In genomic region chr9:32069169-32069813, GRCh38 we compare ENCODE assay signal across 11 cellular contexts.
A peak's percentile ranks its signal among the peaks of the same experiment; 100 is the strongest.
DNase-seq lines count a peak whose midpoint lies in the region; ATAC-seq and TF ChIP-seq lines count a peak whose summit lies in the region.
"Had no signal": no experiment of that assay in that cellular context is flagged by ENCODE, and none has a peak within 500 bp of the region (broad histone marks: within the 10 kb centered on the region; RNA-seq: fewer than 3 reads in every experiment).

No MANE protein-coding gene starts in this region.

- H3K4me3 ChIP-seq in retinal pigment epithelial cell (ENCODE audit: low read length) = no peak overlapping the region

- TF ChIP-seq CTCF in VCaP (conservative IDR thresholded peaks at IDR 0.05) (peak; percentile 76), retinal pigment epithelial cell (conservative IDR thresholded peaks at IDR 0.05; ENCODE audit: low read depth, low read length) (peak; percentile 23)

- ATAC-seq in GM18502 (IDR thresholded peaks at IDR 0.05; ENCODE audit: poor library complexity, unreplicated experiment) (no peak), HG03135 (IDR thresholded peaks at IDR 0.05; ENCODE audit: unreplicated experiment) (no peak)

- peak; percentile 3 for DNase-seq in NCI-H82 (lab: John Stamatoyannopoulos, UW)
- no peak for DNase-seq in NCI-H82 treated with DMSO at 0.1 percent for 48 hours (lab: John Stamatoyannopoulos, UW; ENCODE audit: unreplicated experiment)
- DNase-seq in HT1080 (ENCODE audit: low read depth) = peak; percentile 13
- DNase-seq in retinal pigment epithelial cell (ENCODE audit: low read depth) = no peak
- no peak for DNase-seq in activated naive CD4-positive, alpha-beta T cell treated with Interleukin-2 at 50 U/mL for 16 hours
- DNase-seq: NCI-H526 treated with DMSO at 0.1 percent for 48 hours; stimulated activated CD4-positive, alpha-beta T cell treated with anti-CD3 and anti-CD28 coated beads, Interleukin-4, amount 100 ng/mL, for 4 hours had no signal

- H3K27ac ChIP-seq in VCaP = no peak overlapping the region
- H3K27ac ChIP-seq: parathyroid adenoma had no signal

Comparison
In these comparisons a context has a peak if more than half of its experiments do, and no peak if none do; other contexts are left out.
1. DNase-seq: peak in NCI-H82 (single experiment) and HT1080 (single experiment); none in NCI-H82 treated with DMSO at 0.1 percent for 48 hours (single experiment), retinal pigment epithelial cell (single experiment) and activated naive CD4-positive, alpha-beta T cell treated with Interleukin-2 at 50 U/mL for 16 hours (single experiment).